ENCODE assay signal across 15 cellular contexts in genomic region chr6:139325686-139326085, GRCh38. TPM values are rescaled to one million over a fixed set of nuclear protein-coding genes. Genes with fewer than 3 reads are reported as not detected.
DNase-seq lines count a peak whose midpoint lies in the region; ATAC-seq and TF ChIP-seq lines count a peak whose summit lies in the region.
"Had no signal": no experiment of that assay in that cellular context is flagged by ENCODE, and none has a peak within 500 bp of the region (broad histone marks: within the 10 kb centered on the region; RNA-seq: fewer than 3 reads in every experiment).

No MANE protein-coding gene starts in this region.

- no peak for TF ChIP-seq POLR2A in spleen (IDR thresholded peaks at IDR 0.05)

- H3K27me3 ChIP-seq in spleen (replicated peaks in 1 of 7), result no peaks in the 10 kb centered on the region
- H3K27me3 ChIP-seq: neural progenitor cell, uterus had no signal

- no peaks in the 10 kb centered on the region for H3K36me3 ChIP-seq in spleen
- H3K36me3 ChIP-seq: neural progenitor cell, uterus had no signal

- peaks cover 0 to 6% (median 0%) of the 10 kb centered on the region in 8 donors for H3K9me3 ChIP-seq in spleen
- H3K9me3 ChIP-seq: uterus had no signal

- H3K4me3 ChIP-seq in spleen, result no peak overlapping the region
- H3K4me3 ChIP-seq: neural progenitor cell, SK-N-MC, uterus had no signal

- no peak for DNase-seq in activated CD4-positive, alpha-beta T cell treated with anti-CD3 and anti-CD28 coated beads for 36 hours
- no peak for DNase-seq in activated CD4-positive, alpha-beta T cell treated with anti-CD3 and anti-CD28 coated beads, Interleukin-2, amount 50 U/mL, for 4 hours
- DNase-seq in NAMALWA (ENCODE audit: low spot score) (peak; percentile 81), spleen (no peak), SK-N-DZ (ENCODE audit: low spot score) (no peak), middle frontal gyrus (ENCODE audit: extremely low spot score, low spot score) (no peak)
- DNase-seq: activated CD4-positive, alpha-beta T cell treated with anti-CD3 and anti-CD28 coated beads for 1 hour; activated naive CD4-positive, alpha-beta T cell treated with anti-CD3 and anti-CD28 coated beads for 36 hours; islet precursor cell; NCI-H510A treated with DMSO at 0.1 percent for 48 hours; uterus had no signal

- no peak for ATAC-seq in activated CD4-positive, alpha-beta T cell treated with anti-CD3 and anti-CD28 coated beads for 36 hours
- no peak for ATAC-seq in GM21423 (IDR thresholded peaks at IDR 0.05; ENCODE audit: unreplicated experiment)

- POLR2A ChIA-PET in activated CD4-positive, alpha-beta T cell treated with anti-CD3 and anti-CD28 coated beads for 36 hours (lab: Charles Lee), result no interaction called here

- intact Hi-C loops in activated CD4-positive, alpha-beta T cell treated with anti-CD3 and anti-CD28 coated beads for 36 hours (cut with DNase I, micrococcal nuclease), result loop anchor here in 1 of 2 experiments (2.0 kb wide), 1 partner anchor 75 kb away; no protein-coding TSS in a partner anchor
- intact Hi-C loops in dendritic cell treated with granulocyte-macrophage colony-stimulating factor and Interleukin-4, amounts not matched to agents 40 ng/mL and 50 ng/mL, for 4 days (cut with micrococcal nuclease), result loop anchor here (5.0 to 10.0 kb wide), 3 partner anchors 33 to 997 kb away; partner anchors contain the start of gene TXLNB
- intact Hi-C loops in spleen (cut with DNase I; ENCODE audit: low total_unique reads), result no loop called here

- CTCF ChIA-PET in activated CD4-positive, alpha-beta T cell treated with anti-CD3 and anti-CD28 coated beads for 36 hours (lab: Charles Lee), result interaction anchor here (0.6 kb wide), 1 partner anchor 520 kb away, joined by 3 read pairs; no protein-coding TSS in a partner anchor

- peak overlapping the region in 7 of 8 donors; percentile 2 to 93 (median 88) for H3K27ac ChIP-seq in spleen
- H3K27ac ChIP-seq: neural progenitor cell, SK-N-MC, uterus had no signal

- H3K36me3 Mint-ChIP-seq in activated CD4-positive, alpha-beta T cell treated with anti-CD3 and anti-CD28 coated beads for 36 hours (ENCODE audit: low read depth), result peaks cover 9% of the 10 kb centered on the region
- no peaks in the 10 kb centered on the region for H3K36me3 Mint-ChIP-seq in dendritic cell treated with granulocyte-macrophage colony-stimulating factor and Interleukin-4, amounts not matched to agents 40 ng/mL and 50 ng/mL, for 4 days (ENCODE audit: low read depth)

- TF ChIP-seq CTCF in spleen (IDR thresholded peaks at IDR 0.05 in 8 of 11, conservative IDR thresholded peaks at IDR 0.05 in 3 of 11), result no peak

- peaks cover 9% of the 10 kb centered on the region for H3K9me3 Mint-ChIP-seq in activated CD4-positive, alpha-beta T cell treated with anti-CD3 and anti-CD28 coated beads for 36 hours (ENCODE audit: low read depth)
- H3K9me3 Mint-ChIP-seq in dendritic cell treated with granulocyte-macrophage colony-stimulating factor and Interleukin-4, amounts not matched to agents 40 ng/mL and 50 ng/mL, for 4 days, result peaks cover 15% of the 10 kb centered on the region

- H3K27ac Mint-ChIP-seq in activated CD4-positive, alpha-beta T cell treated with anti-CD3 and anti-CD28 coated beads for 36 hours, result peak overlapping the region; percentile 24
- H3K27ac Mint-ChIP-seq in dendritic cell treated with granulocyte-macrophage colony-stimulating factor and Interleukin-4, amounts not matched to agents 40 ng/mL and 50 ng/mL, for 4 days, result peak overlapping the region; percentile 80
- H3K27ac Mint-ChIP-seq: activated naive CD4-positive, alpha-beta T cell treated with anti-CD3 and anti-CD28 coated beads for 36 hours; neural progenitor cell had no signal

- WGBS in spleen, 5 donors, result 14 to 33% (median 20%) methylated on average over 1 of the region's 1 CpG

- H3K4me3 Mint-ChIP-seq in activated CD4-positive, alpha-beta T cell treated with anti-CD3 and anti-CD28 coated beads for 36 hours, result no peak overlapping the region
- H3K4me3 Mint-ChIP-seq in dendritic cell treated with granulocyte-macrophage colony-stimulating factor and Interleukin-4, amounts not matched to agents 40 ng/mL and 50 ng/mL, for 4 days, result no peak overlapping the region
- H3K4me3 Mint-ChIP-seq: activated naive CD4-positive, alpha-beta T cell treated with anti-CD3 and anti-CD28 coated beads for 36 hours; neural progenitor cell had no signal

- peaks cover 18 to 46% (median 36%) of the 10 kb centered on the region in 6 donors for H3K4me1 ChIP-seq in spleen
- H3K4me1 ChIP-seq: uterus had no signal

- peaks cover 27% of the 10 kb centered on the region for H3K4me1 Mint-ChIP-seq in activated CD4-positive, alpha-beta T cell treated with anti-CD3 and anti-CD28 coated beads for 36 hours
- peaks cover 51% of the 10 kb centered on the region for H3K4me1 Mint-ChIP-seq in dendritic cell treated with granulocyte-macrophage colony-stimulating factor and Interleukin-4, amounts not matched to agents 40 ng/mL and 50 ng/mL, for 4 days (ENCODE audit: low read depth)

- no peaks in the 10 kb centered on the region for H3K27me3 Mint-ChIP-seq in activated CD4-positive, alpha-beta T cell treated with anti-CD3 and anti-CD28 coated beads for 36 hours
- H3K27me3 Mint-ChIP-seq in dendritic cell treated with granulocyte-macrophage colony-stimulating factor and Interleukin-4, amounts not matched to agents 40 ng/mL and 50 ng/mL, for 4 days, result no peaks in the 10 kb centered on the region

RNA-seq across cellular contexts. Expression of gene TXLNB, which starts 33.9 kb away (rescaled TPM):
- under 1 TPM; 0.26 to 0.27 TPM for total RNA-seq in activated CD4-positive, alpha-beta T cell treated with anti-CD3 and anti-CD28 coated beads for 36 hours
- total RNA-seq in spleen, result 1 to 10 TPM; 2.4 to 6.6 (median 3.6) TPM
- 1 to 10 TPM; 1.2 to 2.2 (median 1.3) TPM for polyA plus RNA-seq in spleen
- polyA plus RNA-seq in SK-N-DZ (2014; cell fraction: cytosol; rRNA removed), result 0.02 TPM in 1 of 2 replicates, not detected in the other
- 0.05 TPM in 1 of 2 replicates, not detected in the other for polyA plus RNA-seq in SK-N-DZ (2014; cell fraction: nucleus; rRNA removed)

RNA-seq across cellular contexts. Expression of gene CITED2, which starts 48.8 kb away (rescaled TPM):
- total RNA-seq in activated CD4-positive, alpha-beta T cell treated with anti-CD3 and anti-CD28 coated beads for 36 hours, result 10 to 100 TPM; 45.1 to 58.1 TPM
- 100 to 1,000 TPM in 6 of 7 donors, 10 to 100 TPM in 1; 63.5 to 213 (median 172) TPM for total RNA-seq in spleen
- polyA plus RNA-seq in spleen, result 10 to 100 TPM; 12.9 to 34.6 (median 19.9) TPM
- 23.8 and 28.0 TPM in 2 replicates for polyA plus RNA-seq in SK-N-DZ (2014; cell fraction: cytosol; rRNA removed)
- 11.1 and 19.5 TPM in 2 replicates for polyA plus RNA-seq in SK-N-DZ (2014; cell fraction: nucleus; rRNA removed)
